Comparison of ENCODE assay signal across 9 cellular contexts in the genomic region with DNA sequence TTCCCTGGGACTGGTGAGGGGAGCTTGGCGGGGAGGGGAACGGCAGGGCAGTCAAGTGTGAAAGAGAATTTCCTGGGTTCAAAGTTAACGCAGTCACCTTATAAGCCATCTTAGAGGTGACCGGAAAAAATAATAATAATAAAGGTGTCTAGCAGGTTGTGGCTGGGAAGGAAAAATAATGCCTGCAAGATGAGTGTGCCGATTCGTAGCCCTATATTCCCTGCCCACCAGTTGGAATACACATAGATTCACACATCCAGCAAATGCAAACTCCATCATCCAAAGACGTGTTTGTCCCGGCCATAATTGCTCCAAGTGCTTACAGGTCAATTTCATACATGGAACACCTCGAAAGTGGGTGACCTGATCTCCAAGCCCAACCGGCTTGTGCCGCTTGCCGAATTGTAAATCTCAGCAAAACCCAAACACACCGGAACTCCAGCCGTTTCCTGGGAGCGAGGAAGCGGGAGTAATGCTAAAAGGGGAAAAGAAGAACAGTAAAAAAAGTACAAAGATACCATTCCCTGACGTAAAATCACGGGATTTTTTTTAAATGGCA. TPM values are rescaled to one million over a fixed set of nuclear protein-coding genes. Genes with fewer than 3 reads are reported as not detected.
A peak's percentile ranks its signal among the peaks of the same experiment; 100 is the strongest.
DNase-seq lines count a peak whose midpoint lies in the region; ATAC-seq and TF ChIP-seq lines count a peak whose summit lies in the region.
"Had no signal": no experiment of that assay in that cellular context is flagged by ENCODE, and none has a peak within 500 bp of the region (broad histone marks: within the 10 kb centered on the region; RNA-seq: fewer than 3 reads in every experiment).

No MANE protein-coding gene starts in this region.

- H3K36me3 ChIP-seq in ascending aorta = no peaks in the 10 kb centered on the region
- H3K36me3 ChIP-seq in upper lobe of right lung = no peaks in the 10 kb centered on the region

- H3K27ac ChIP-seq in ascending aorta = peak overlapping the region; percentile 95 to 96
- peak overlapping the region; percentile 71 for H3K27ac ChIP-seq in upper lobe of right lung

- H3K4me3 ChIP-seq in ascending aorta = peak overlapping the region; percentile 76 to 84
- H3K4me3 ChIP-seq in upper lobe of right lung = peak overlapping the region; percentile 71
- H3K4me3 ChIP-seq: GM12878 had no signal

- no peaks in the 10 kb centered on the region for H3K4me1 ChIP-seq in ascending aorta
- no peaks in the 10 kb centered on the region for H3K4me1 ChIP-seq in upper lobe of right lung

- no peak overlapping the region for H3K27ac Mint-ChIP-seq in activated naive CD8-positive, alpha-beta T cell
- H3K27ac Mint-ChIP-seq in activated naive CD8-positive, alpha-beta T cell treated with anti-CD3 and anti-CD28 coated beads, Interleukin-2, amount 50 U/mL, for 24 hours = no peak overlapping the region

- intact Hi-C loops in ascending aorta (cut with DNase I) = loop anchor here (2.0 to 10.0 kb wide), 6 partner anchors 33 to 1648 kb away; no protein-coding TSS in a partner anchor
- intact Hi-C loops in upper lobe of right lung (cut with DNase I) = no loop called here

- H3K9me3 ChIP-seq in ascending aorta (peaks cover 0 to 4% of the 10 kb centered on the region in 2 donors), upper lobe of right lung (peaks cover 4% of the 10 kb centered on the region)

- no peaks in the 10 kb centered on the region for H3K9me3 Mint-ChIP-seq in activated naive CD8-positive, alpha-beta T cell (ENCODE audit: low read depth)
- H3K9me3 Mint-ChIP-seq in activated naive CD8-positive, alpha-beta T cell treated with anti-CD3 and anti-CD28 coated beads, Interleukin-2, amount 50 U/mL, for 24 hours = no peaks in the 10 kb centered on the region

- DNase-seq in activated naive CD8-positive, alpha-beta T cell treated with anti-CD3 and anti-CD28 coated beads, Interleukin-2, amount 50 U/mL, for 24 hours = no peak
- DNase-seq in ascending aorta (ENCODE audit: low spot score in 2 of 2) (no peak), left kidney (ENCODE audit: low read depth, low spot score) (peak; percentile 71), upper lobe of right lung (no peak)

- no peak for ATAC-seq in activated naive CD8-positive, alpha-beta T cell treated with anti-CD3 and anti-CD28 coated beads, Interleukin-2, amount 50 U/mL, for 24 hours
- no peak for ATAC-seq in upper lobe of right lung
- ATAC-seq in HG02588 (IDR thresholded peaks at IDR 0.05; ENCODE audit: unreplicated experiment) = no peak
- no peak for ATAC-seq in GM21529 (IDR thresholded peaks at IDR 0.05; ENCODE audit: unreplicated experiment)
- ATAC-seq in GM21723 (IDR thresholded peaks at IDR 0.05; ENCODE audit: unreplicated experiment) = no peak

- H3K27me3 Mint-ChIP-seq in activated naive CD8-positive, alpha-beta T cell = peaks cover 37% of the 10 kb centered on the region
- H3K27me3 Mint-ChIP-seq in activated naive CD8-positive, alpha-beta T cell treated with anti-CD3 and anti-CD28 coated beads, Interleukin-2, amount 50 U/mL, for 24 hours = peaks cover 54% of the 10 kb centered on the region

- TF ChIP-seq CTCF in ascending aorta (IDR thresholded peaks at IDR 0.05) (no peak), upper lobe of right lung (IDR thresholded peaks at IDR 0.05) (no peak)

- H3K4me1 Mint-ChIP-seq in activated naive CD8-positive, alpha-beta T cell (ENCODE audit: low read depth) = peaks cover 22% of the 10 kb centered on the region
- peaks cover 15% of the 10 kb centered on the region for H3K4me1 Mint-ChIP-seq in activated naive CD8-positive, alpha-beta T cell treated with anti-CD3 and anti-CD28 coated beads, Interleukin-2, amount 50 U/mL, for 24 hours

- peaks cover 2% of the 10 kb centered on the region for H3K36me3 Mint-ChIP-seq in activated naive CD8-positive, alpha-beta T cell
- no peaks in the 10 kb centered on the region for H3K36me3 Mint-ChIP-seq in activated naive CD8-positive, alpha-beta T cell treated with anti-CD3 and anti-CD28 coated beads, Interleukin-2, amount 50 U/mL, for 24 hours (ENCODE audit: low read depth)

- H3K27me3 ChIP-seq in ascending aorta (no peaks in the 10 kb centered on the region), upper lobe of right lung (peaks cover 13% of the 10 kb centered on the region)

- peak overlapping the region; percentile 59 for H3K4me3 Mint-ChIP-seq in activated naive CD8-positive, alpha-beta T cell
- no peak overlapping the region for H3K4me3 Mint-ChIP-seq in activated naive CD8-positive, alpha-beta T cell treated with anti-CD3 and anti-CD28 coated beads, Interleukin-2, amount 50 U/mL, for 24 hours

RNA-seq across cellular contexts. Expression of a gene that starts 1.3 kb away (rescaled TPM):
- total RNA-seq in ascending aorta = 52.9 TPM
- total RNA-seq in upper lobe of right lung = 84.3 TPM
